Comparison of ENCODE assay signal across 33 cellular contexts in genomic region chr15:49042165-49042564, GRCh38. TPM values are rescaled to one million over a fixed set of nuclear protein-coding genes. Genes with fewer than 3 reads are reported as not detected.
A peak's percentile ranks its signal among the peaks of the same experiment; 100 is the strongest.
DNase-seq lines count a peak whose midpoint lies in the region; ATAC-seq, FAIRE-seq and TF ChIP-seq lines count a peak whose summit lies in the region.
"Had no signal": no experiment of that assay in that cellular context is flagged by ENCODE, and none has a peak within 500 bp of the region (broad histone marks: within the 10 kb centered on the region; RNA-seq: fewer than 3 reads in every experiment).

No MANE protein-coding gene starts in this region.

- DNase-seq in CD4-positive, alpha-beta memory T cell = no peak
- no peak for DNase-seq in SK-N-MC (ENCODE audit: low read depth, low spot score)
- no peak for DNase-seq in effector memory CD8-positive, alpha-beta T cell
- DNase-seq in substantia nigra (lab: John Stamatoyannopoulos, UW) = no peak
- DNase-seq in GM12891 (ENCODE audit: insufficient read length, low spot score) = no peak
- DNase-seq in GM23338 (ENCODE audit: low spot score) = no peak
- DNase-seq: activated CD4-positive, alpha-beta memory T cell treated with anti-CD3 and anti-CD28 coated beads, Interleukin-2, amount 10 ng/mL, durations not matched to agents 7 days and 5 days; activated CD4-positive, CD25-positive, alpha-beta regulatory T cell treated with anti-CD3 and anti-CD28 coated beads, Interleukin-2, amount 50 U/mL, for 72 hours; activated CD8-positive, alpha-beta memory T cell treated with anti-CD3 and anti-CD28 coated beads, Interleukin-2, amount 50 U/mL, for 48 hours; activated naive CD4-positive, alpha-beta T cell treated with anti-CD3 and anti-CD28 coated beads for 36 hours; amniotic stem cell; C1 segment of cervical spinal cord; endodermal cell; foreskin keratinocyte; head of caudate nucleus; left ventricle myocardium inferior; NCI-H1417 treated with DMSO at 0.1 percent for 48 hours; NCI-H2081; NCI-H2227 treated with DMSO at 0.1 percent for 48 hours; NCI-H526; right cardiac atrium; stimulated activated CD4-positive, alpha-beta T cell treated with anti-CD3 and anti-CD28 coated beads, Interleukin-1b, Interleukin-23, amount 100 ng/mL, for 48 hours; stimulated activated naive CD8-positive, alpha-beta T cell treated with anti-CD3 and anti-CD28 coated beads, Interleukin-15, amount 100 ng/mL, for 72 hours; tibial artery had no signal

- H3K4me2 ChIP-seq in GM23338 = no peak overlapping the region

- H3K9ac ChIP-seq in SK-N-MC (ENCODE audit: insufficient read length) = no peak overlapping the region

- no peak overlapping the region for H2AFZ ChIP-seq in GM23338

- CTCF ChIA-PET in CD4-positive, alpha-beta memory T cell (lab: Charles Lee; ENCODE audit: partially characterized antibody) = no interaction called here

- no peak overlapping the region for H3K27ac ChIP-seq in CD4-positive, alpha-beta memory T cell (ENCODE audit: low read depth, low read length)
- H3K27ac ChIP-seq in SK-N-MC (peak overlapping the region; percentile 61), substantia nigra (ENCODE audit: low read depth, low read length, poor library complexity, severe bottlenecking) (peak overlapping the region; percentile 26), GM23338 (ENCODE audit: low read depth) (no peak overlapping the region)
- H3K27ac ChIP-seq: foreskin keratinocyte, left ventricle myocardium inferior, tibial artery had no signal

- no peaks in the 10 kb centered on the region for H3K9me3 ChIP-seq in CD4-positive, alpha-beta memory T cell (ENCODE audit: control insufficient read depth in 1 of 2, low read length in 2 of 2)
- no peaks in the 10 kb centered on the region for H3K9me3 ChIP-seq in SK-N-MC (ENCODE audit: low read depth, low read length)
- H3K9me3 ChIP-seq: left ventricle myocardium inferior, tibial artery had no signal

- no peak overlapping the region for H3K4me3 ChIP-seq in CD4-positive, alpha-beta memory T cell (ENCODE audit: low read length in 2 of 2)
- no peak overlapping the region; the same call in 1 of the 2 replicates for H3K4me3 ChIP-seq in SK-N-MC
- H3K4me3 ChIP-seq in GM23338 = no peak overlapping the region
- H3K4me3 ChIP-seq: left ventricle myocardium inferior, tibial artery had no signal

- H3K4me1 ChIP-seq in CD4-positive, alpha-beta memory T cell (ENCODE audit: insufficient read depth, low read length) = peaks cover 38% of the 10 kb centered on the region
- H3K4me1 ChIP-seq in GM23338 (ENCODE audit: insufficient read depth) = peaks cover 15% of the 10 kb centered on the region

- no peak for TF ChIP-seq POLR2A in GM12891 (IDR thresholded peaks at IDR 0.05; ENCODE audit: low read depth, low read length)

- H3K9me2 ChIP-seq in GM23338 (ENCODE audit: insufficient read depth) = no peaks in the 10 kb centered on the region

- no peaks in the 10 kb centered on the region for H3K36me3 ChIP-seq in CD4-positive, alpha-beta memory T cell (ENCODE audit: insufficient read depth, low read length)
- no peaks in the 10 kb centered on the region for H3K36me3 ChIP-seq in SK-N-MC (ENCODE audit: insufficient read depth, low read length)
- H3K36me3 ChIP-seq in GM23338 (ENCODE audit: insufficient read depth) = no peaks in the 10 kb centered on the region
- H3K36me3 ChIP-seq: left ventricle myocardium inferior, tibial artery had no signal

- POLR2A ChIA-PET in CD4-positive, alpha-beta memory T cell (lab: Charles Lee; ENCODE audit: partially characterized antibody) = no interaction called here

- peak overlapping the region in 2 of 7 donors; percentile 8 to 11 for H3K27ac Mint-ChIP-seq in CD4-positive, alpha-beta memory T cell
- peak overlapping the region in 1 of 2 donors; percentile 12 for H3K27ac Mint-ChIP-seq in effector memory CD8-positive, alpha-beta T cell
- H3K27ac Mint-ChIP-seq in GM23338 = no peak overlapping the region
- H3K27ac Mint-ChIP-seq: activated CD4-positive, alpha-beta memory T cell treated with anti-CD3 and anti-CD28 coated beads, Interleukin-2, amount 10 ng/mL, durations not matched to agents 7 days and 5 days; activated naive CD4-positive, alpha-beta T cell treated with anti-CD3 and anti-CD28 coated beads for 36 hours; activated T-helper 1 cell treated with anti-CD3 and anti-CD28 coated beads, Interleukin-12 subunit alpha, Interleukin-12 subunit beta, Interleukin-2, Interleukin-4 antibody, amounts not matched to agents 30 ng/mL and 10 ng/mL and 1 ng/mL, durations not matched to agents 14 hours and 24 hours and 36 hours; endodermal cell; stimulated activated naive CD8-positive, alpha-beta T cell treated with anti-CD3 and anti-CD28 coated beads, Interleukin-15, amount 100 ng/mL, for 72 hours; T-helper 1 cell treated with Interleukin-12 subunit alpha and Interleukin-12 subunit beta and Interleukin-4 antibody, amounts not matched to agents 30 μg/mL and 1 μg/mL, for 36 hours had no signal

- no peaks in the 10 kb centered on the region for H3K9me3 Mint-ChIP-seq in CD4-positive, alpha-beta memory T cell
- no peaks in the 10 kb centered on the region for H3K9me3 Mint-ChIP-seq in effector memory CD8-positive, alpha-beta T cell
- H3K9me3 Mint-ChIP-seq in GM23338 = no peaks in the 10 kb centered on the region
- H3K9me3 Mint-ChIP-seq: activated CD4-positive, alpha-beta memory T cell treated with anti-CD3 and anti-CD28 coated beads, Interleukin-2, amount 10 ng/mL, durations not matched to agents 7 days and 5 days; activated naive CD4-positive, alpha-beta T cell treated with anti-CD3 and anti-CD28 coated beads for 36 hours; activated T-helper 1 cell treated with anti-CD3 and anti-CD28 coated beads, Interleukin-12 subunit alpha, Interleukin-12 subunit beta, Interleukin-2, Interleukin-4 antibody, amounts not matched to agents 30 ng/mL and 10 ng/mL and 1 ng/mL, durations not matched to agents 14 hours and 24 hours and 36 hours; endodermal cell; T-helper 1 cell treated with Interleukin-12 subunit alpha and Interleukin-12 subunit beta and Interleukin-4 antibody, amounts not matched to agents 30 μg/mL and 1 μg/mL, for 36 hours had no signal

- no peaks in the 10 kb centered on the region for H3F3A ChIP-seq in GM23338 (replicated peaks; ENCODE audit: low read depth)

- TF ChIP-seq CTCF in GM23338 (conservative IDR thresholded peaks at IDR 0.05; ENCODE audit: low read depth in 2 of 2) = no peak

- H3K4me3 Mint-ChIP-seq in CD4-positive, alpha-beta memory T cell = peak overlapping the region in 5 of 8 donors; percentile 1 to 59 (median 43)
- H3K4me3 Mint-ChIP-seq in effector memory CD8-positive, alpha-beta T cell = peak overlapping the region; percentile 36 to 41
- no peak overlapping the region for H3K4me3 Mint-ChIP-seq in GM23338
- H3K4me3 Mint-ChIP-seq: activated CD4-positive, alpha-beta memory T cell treated with anti-CD3 and anti-CD28 coated beads, Interleukin-2, amount 10 ng/mL, durations not matched to agents 7 days and 5 days; activated naive CD4-positive, alpha-beta T cell treated with anti-CD3 and anti-CD28 coated beads for 36 hours; activated T-helper 1 cell treated with anti-CD3 and anti-CD28 coated beads, Interleukin-12 subunit alpha, Interleukin-12 subunit beta, Interleukin-2, Interleukin-4 antibody, amounts not matched to agents 30 ng/mL and 10 ng/mL and 1 ng/mL, durations not matched to agents 14 hours and 24 hours and 36 hours; endodermal cell; stimulated activated naive CD8-positive, alpha-beta T cell treated with anti-CD3 and anti-CD28 coated beads, Interleukin-15, amount 100 ng/mL, for 72 hours; T-helper 1 cell treated with Interleukin-12 subunit alpha and Interleukin-12 subunit beta and Interleukin-4 antibody, amounts not matched to agents 30 μg/mL and 1 μg/mL, for 36 hours had no signal

- H3K27me3 ChIP-seq in CD4-positive, alpha-beta memory T cell (ENCODE audit: insufficient read depth, low read length) = no peaks in the 10 kb centered on the region
- H3K27me3 ChIP-seq in GM23338 (ENCODE audit: insufficient read depth) = no peaks in the 10 kb centered on the region
- H3K27me3 ChIP-seq: foreskin keratinocyte, tibial artery had no signal

- FAIRE-seq in GM12891 (lab: Jason Lieb, UNC) = no peak
- FAIRE-seq: bronchial epithelial cell, H1, islet of Langerhans, TTC549 had no signal

- H3K27me3 Mint-ChIP-seq in CD4-positive, alpha-beta memory T cell = no peaks in the 10 kb centered on the region
- no peaks in the 10 kb centered on the region for H3K27me3 Mint-ChIP-seq in effector memory CD8-positive, alpha-beta T cell
- peaks cover 5% of the 10 kb centered on the region for H3K27me3 Mint-ChIP-seq in GM23338 (ENCODE audit: insufficient read depth, low read depth, poor library complexity)
- H3K27me3 Mint-ChIP-seq: activated CD4-positive, alpha-beta memory T cell treated with anti-CD3 and anti-CD28 coated beads, Interleukin-2, amount 10 ng/mL, durations not matched to agents 7 days and 5 days; stimulated activated naive CD8-positive, alpha-beta T cell treated with anti-CD3 and anti-CD28 coated beads, Interleukin-15, amount 100 ng/mL, for 72 hours had no signal

- intact Hi-C loops in CD4-positive, alpha-beta memory T cell (cut with micrococcal nuclease) = loop anchor here (10.0 kb wide), 1 partner anchor 707 kb away; the partner anchor contains the start of gene DUT

- peaks cover 10% of the 10 kb centered on the region; the same call in 1 of the 2 replicates for H4K20me1 ChIP-seq in GM23338 (replicated peaks; ENCODE audit: insufficient read depth)

- ATAC-seq in effector memory CD8-positive, alpha-beta T cell (replicated peaks) = no peak
- ATAC-seq in HG03457 (IDR thresholded peaks at IDR 0.05; ENCODE audit: unreplicated experiment) (no peak), GM23338 (no peak)
- ATAC-seq: foreskin keratinocyte; right cardiac atrium; Right ventricle myocardium inferior; SK-N-SH treated with all-trans-retinoic acid at 6 μM for 48 hours; stimulated activated naive CD8-positive, alpha-beta T cell treated with anti-CD3 and anti-CD28 coated beads, Interleukin-15, amount 100 ng/mL, for 72 hours had no signal

- H3K4me1 Mint-ChIP-seq in CD4-positive, alpha-beta memory T cell = peaks cover 32 to 79% (median 46%) of the 10 kb centered on the region in 4 donors
- peaks cover 31 to 53% of the 10 kb centered on the region in 2 donors for H3K4me1 Mint-ChIP-seq in effector memory CD8-positive, alpha-beta T cell (ENCODE audit: low read depth in 2 of 2)
- H3K4me1 Mint-ChIP-seq in GM23338 = peaks cover 11% of the 10 kb centered on the region; the same call in 2 of the 3 replicates

- H3K36me3 Mint-ChIP-seq in CD4-positive, alpha-beta memory T cell = peaks cover 0 to 11% of the 10 kb centered on the region in 2 donors
- peaks cover 11% of the 10 kb centered on the region for H3K36me3 Mint-ChIP-seq in effector memory CD8-positive, alpha-beta T cell (ENCODE audit: insufficient read depth)
- no peaks in the 10 kb centered on the region for H3K36me3 Mint-ChIP-seq in GM23338 (ENCODE audit: low read depth)

- H3K79me2 ChIP-seq in GM23338 (replicated peaks; ENCODE audit: insufficient read depth) = peaks cover 84% of the 10 kb centered on the region

TF ChIP-seq in GM23338, 12 proteins besides CTCF, POLR2A, EP300 and RAD21 (continues in another document):
- no peak for TF ChIP-seq POLR2AphosphoS5 (IDR thresholded peaks at IDR 0.05; ENCODE audit: low read depth)

RNA-seq across cellular contexts. Expression of gene SECISBP2L, which starts 4.1 kb away (rescaled TPM):
- total RNA-seq in CD4-positive, alpha-beta memory T cell = 10 to 100 TPM; 64.3 to 72.9 TPM
- polyA plus RNA-seq in CD4-positive, alpha-beta memory T cell = 10 to 100 TPM in 1 of 2 donors, 1 to 10 TPM in 1; 9.1 to 22.3 TPM
- polyA plus RNA-seq in GM12891 (2012; ENCODE audit: low read depth, missing spikeins) = 6.6 TPM
- total RNA-seq in GM23338 (2014; rRNA removed; shearing (Covaris generic)) = 18.6 and 18.9 TPM in 2 replicates
- polyA plus RNA-seq in GM23338 (2016; fragmentation: Nextera tagmentation; extraction: Ambion mirVana) = 20.2 and 28.3 TPM in 2 replicates

Comparison
In these comparisons a context has a peak if more than half of its experiments do, and no peak if none do; other contexts are left out.
1. H3K27ac ChIP-seq: peak in SK-N-MC (single experiment) and substantia nigra (single experiment); none in CD4-positive, alpha-beta memory T cell (single experiment) and GM23338 (single experiment).